25 cellular contexts compared by ENCODE assay signal in genomic region chr1:56872597-56872996, GRCh38. TPM values are rescaled to one million over a fixed set of nuclear protein-coding genes. Genes with fewer than 3 reads are reported as not detected.
DNase-seq lines count a peak whose midpoint lies in the region; TF ChIP-seq lines count a peak whose summit lies in the region.
"Had no signal": no experiment of that assay in that cellular context is flagged by ENCODE, and none has a peak within 500 bp of the region (broad histone marks: within the 10 kb centered on the region; RNA-seq: fewer than 3 reads in every experiment).

No MANE protein-coding gene starts in this region.

- H3K27me3 ChIP-seq in SK-N-SH (ENCODE audit: insufficient read depth) = no peaks in the 10 kb centered on the region
- H3K27me3 ChIP-seq in osteoblast (ENCODE audit: insufficient read depth, low read length) = no peaks in the 10 kb centered on the region
- no peaks in the 10 kb centered on the region for H3K27me3 ChIP-seq in ovary
- no peaks in the 10 kb centered on the region for H3K27me3 ChIP-seq in HAP-1 (ENCODE audit: low read depth)
- H3K27me3 ChIP-seq: BLaER1 treated with 17β-estradiol and CSF1 and Interleukin-3, amounts not matched to agents 10 nM and 100 nM; brain microvascular endothelial cell; esophagus muscularis mucosa; testis had no signal

- no peaks in the 10 kb centered on the region for H3K79me2 ChIP-seq in SK-N-SH (ENCODE audit: insufficient read depth)
- H3K79me2 ChIP-seq in osteoblast (ENCODE audit: insufficient read depth, low read length) = no peaks in the 10 kb centered on the region

- TF ChIP-seq POLR2A in ovary (IDR thresholded peaks at IDR 0.05) = no peak

- no peaks in the 10 kb centered on the region for H3K9me2 ChIP-seq in SK-N-SH

- CTCF ChIA-PET in SK-N-SH (lab: Yijun Ruan, JAX) = interaction anchor here (1.3 kb wide), 1 partner anchor 44 kb away, joined by 3 read pairs; no protein-coding TSS in a partner anchor

- H4K20me1 ChIP-seq in SK-N-SH (ENCODE audit: insufficient read depth) (no peaks in the 10 kb centered on the region), osteoblast (ENCODE audit: insufficient read depth, low read length) (no peaks in the 10 kb centered on the region)
- H4K20me1 ChIP-seq: BLaER1 treated with 17β-estradiol and CSF1 and Interleukin-3, amounts not matched to agents 10 nM and 100 nM had no signal

- H2AFZ ChIP-seq in SK-N-SH (ENCODE audit: low read depth) (peak overlapping the region; percentile 64; the same call in 1 of the 2 replicates), osteoblast (ENCODE audit: low read length) (no peak overlapping the region)

- no peaks in the 10 kb centered on the region; a peak in 1 of 4 replicates for H3K4me1 ChIP-seq in SK-N-SH (ENCODE audit: control insufficient read depth in 1 of 2, insufficient read depth in 2 of 2, low read depth in 1 of 2, low read length in 1 of 2)
- H3K4me1 ChIP-seq in osteoblast (ENCODE audit: insufficient read depth, low read length) = peaks cover 10% of the 10 kb centered on the region
- no peaks in the 10 kb centered on the region for H3K4me1 ChIP-seq in ovary (ENCODE audit: insufficient read depth)
- H3K4me1 ChIP-seq in HAP-1 = no peaks in the 10 kb centered on the region
- H3K4me1 ChIP-seq: Caco-2, esophagus muscularis mucosa, testis had no signal

- peaks cover 3% of the 10 kb centered on the region for H3F3A ChIP-seq in SK-N-SH (replicated peaks; ENCODE audit: insufficient read depth)

- H3K4me3 ChIP-seq in SK-N-SH (ENCODE audit: low read depth in 2 of 2, low read length in 1 of 2) (no peak overlapping the region), osteoblast (ENCODE audit: insufficient read depth, low read length) (no peak overlapping the region), ovary (no peak overlapping the region), HAP-1 (no peak overlapping the region)
- H3K4me3 ChIP-seq: BLaER1 treated with 17β-estradiol and CSF1 and Interleukin-3, amounts not matched to agents 10 nM and 100 nM; esophagus muscularis mucosa; heart left ventricle; testis had no signal

- H3K36me3 Mint-ChIP-seq in neural crest cell (ENCODE audit: low read depth) = no peaks in the 10 kb centered on the region
- H3K36me3 Mint-ChIP-seq: stimulated activated memory B cell treated with anti-CD40 and anti-IgM and Interleukin-4, amounts not matched to agents 10 μg/mL and 1 μg/mL and 100 μg/mL, for 72 hours had no signal

- H3K27ac ChIP-seq in SK-N-SH (ENCODE audit: low read depth in 2 of 2, low read length in 1 of 2) = peak overlapping the region in 1 of 2 experiments; percentile 38; a peak in 2 of 4 replicates
- no peak overlapping the region for H3K27ac ChIP-seq in osteoblast (ENCODE audit: low read depth, low read length)
- H3K27ac ChIP-seq in ovary = no peak overlapping the region
- H3K27ac ChIP-seq: BLaER1 treated with 17β-estradiol and CSF1 and Interleukin-3, amounts not matched to agents 10 nM and 100 nM; brain microvascular endothelial cell; esophagus muscularis mucosa; heart left ventricle; testis had no signal

- H3K4me3 Mint-ChIP-seq in neural crest cell = no peak overlapping the region
- H3K4me3 Mint-ChIP-seq: activated T-cell treated with anti-CD3 and anti-CD28 coated beads, Interleukin-2, amount 50 U/mL, for 4 hours; stimulated activated memory B cell treated with anti-CD40 and anti-IgM and Interleukin-4, amounts not matched to agents 10 μg/mL and 1 μg/mL and 100 μg/mL, for 72 hours had no signal

- H3K9ac ChIP-seq in SK-N-SH = no peak overlapping the region
- H3K9ac ChIP-seq: BLaER1 treated with 17β-estradiol and CSF1 and Interleukin-3, amounts not matched to agents 10 nM and 100 nM had no signal

- POLR2A ChIA-PET in SK-N-SH (lab: Yijun Ruan, JAX) = no interaction called here

- no peaks in the 10 kb centered on the region for H3K27me3 Mint-ChIP-seq in neural crest cell (ENCODE audit: low read depth)

- peak overlapping the region; percentile 1 for H3K27ac Mint-ChIP-seq in neural crest cell (ENCODE audit: unreplicated experiment)
- H3K27ac Mint-ChIP-seq: stimulated activated memory B cell treated with anti-CD40 and anti-IgM and Interleukin-4, amounts not matched to agents 10 μg/mL and 1 μg/mL and 100 μg/mL, for 72 hours had no signal

- DNase-seq in EH (ENCODE audit: low read depth) = peak; percentile 60
- no peak for DNase-seq in SK-N-SH
- DNase-seq in fibroblast of gingiva (ENCODE audit: low read depth) = peak; percentile 6
- no peak for DNase-seq in neural crest cell (ENCODE audit: low read depth, low spot score)
- DNase-seq in NCI-H2227 treated with DMSO at 0.1 percent for 48 hours (lab: John Stamatoyannopoulos, UW) = no peak
- no peak for DNase-seq in osteoblast (ENCODE audit: insufficient read length, low spot score, missing footprints)
- no peak for DNase-seq in ovary
- no peak for DNase-seq in HAP-1 (ENCODE audit: low spot score in 2 of 2)
- DNase-seq: activated CD4-positive, alpha-beta T cell treated with anti-CD3 and anti-CD28 coated beads for 1 hour; activated T-cell treated with anti-CD3 and anti-CD28 coated beads, Interleukin-2, amount 50 U/mL, for 4 hours; brain microvascular endothelial cell; Caco-2; heart left ventricle; KBM-7; left colon; mesendoderm; NCI-H1417 treated with DMSO at 0.1 percent for 48 hours; NCI-H2107; NCI-H524; nucleus accumbens; SHP77 treated with DMSO at 0.1 percent for 48 hours; testis had no signal

- H3K9me3 ChIP-seq in SK-N-SH (no peaks in the 10 kb centered on the region), osteoblast (ENCODE audit: low read depth, low read length) (no peaks in the 10 kb centered on the region), ovary (no peaks in the 10 kb centered on the region), HAP-1 (no peaks in the 10 kb centered on the region)
- H3K9me3 ChIP-seq: BLaER1 treated with 17β-estradiol and CSF1 and Interleukin-3, amounts not matched to agents 10 nM and 100 nM; Caco-2; esophagus muscularis mucosa; heart left ventricle; testis had no signal

- TF ChIP-seq RAD21 in SK-N-SH (IDR thresholded peaks at IDR 0.05; ENCODE audit: low read length) = no peak

- H3K4me2 ChIP-seq in SK-N-SH = no peak overlapping the region
- no peak overlapping the region for H3K4me2 ChIP-seq in osteoblast (ENCODE audit: insufficient read depth, low read length)

- in situ Hi-C loops in HAP-1 (cut with MboI; ENCODE audit: low sequenced_read_pairs) = no loop called here

- intact Hi-C loops in ovary (cut with DNase I) = no loop called here

- no peaks in the 10 kb centered on the region for H3K9me3 Mint-ChIP-seq in neural crest cell
- H3K9me3 Mint-ChIP-seq: activated T-cell treated with anti-CD3 and anti-CD28 coated beads, Interleukin-2, amount 50 U/mL, for 4 hours; stimulated activated memory B cell treated with anti-CD40 and anti-IgM and Interleukin-4, amounts not matched to agents 10 μg/mL and 1 μg/mL and 100 μg/mL, for 72 hours had no signal

- H3K4me1 Mint-ChIP-seq in neural crest cell = no peaks in the 10 kb centered on the region
- H3K4me1 Mint-ChIP-seq: stimulated activated memory B cell treated with anti-CD40 and anti-IgM and Interleukin-4, amounts not matched to agents 10 μg/mL and 1 μg/mL and 100 μg/mL, for 72 hours had no signal

- TF ChIP-seq EP300 in SK-N-SH (IDR thresholded peaks at IDR 0.05; ENCODE audit: borderline replicate concordance in 1 of 2, low read depth in 1 of 2, low read length in 1 of 2) = no peak
- no peak for TF ChIP-seq EP300 in ovary (IDR thresholded peaks at IDR 0.05)

- H3K36me3 ChIP-seq in SK-N-SH (replicated peaks in 1 of 2; ENCODE audit: control insufficient read depth in 1 of 2, insufficient read depth in 2 of 2, low read length in 1 of 2) (no peaks in the 10 kb centered on the region), osteoblast (ENCODE audit: insufficient read depth, low read length) (no peaks in the 10 kb centered on the region), ovary (no peaks in the 10 kb centered on the region), HAP-1 (replicated peaks) (no peaks in the 10 kb centered on the region)
- H3K36me3 ChIP-seq: BLaER1 treated with 17β-estradiol and CSF1 and Interleukin-3, amounts not matched to agents 10 nM and 100 nM; brain microvascular endothelial cell; esophagus muscularis mucosa; heart left ventricle had no signal

- TF ChIP-seq CTCF in SK-N-SH (IDR thresholded peaks at IDR 0.05) = no peak
- TF ChIP-seq CTCF in neural crest cell (conservative IDR thresholded peaks at IDR 0.05) = no peak
- TF ChIP-seq CTCF in osteoblast (IDR thresholded peaks at IDR 0.05; ENCODE audit: extremely low read depth, low read depth, low read length) = no peak
- TF ChIP-seq CTCF in ovary (IDR thresholded peaks at IDR 0.05) = no peak

RNA-seq across cellular contexts. Expression of gene C8A, which starts 18.0 kb away (rescaled TPM):
- polyA plus RNA-seq in SK-N-SH (2012; rRNA removed) (not detected in 2 replicates), ovary (not detected)
- polyA plus RNA-seq in SK-N-SH (2012; cell fraction: cytosol; rRNA removed) = not detected in 2 replicates
- not detected in 2 replicates for polyA plus RNA-seq in SK-N-SH (2012; cell fraction: nucleus; rRNA removed)
- total RNA-seq in neural crest cell (not detected in 2 replicates), osteoblast (not detected in 2 replicates), ovary (under 1 TPM in 1 of 7 donors, not detected in 6; 0.08 TPM)
- total RNA-seq: activated T-cell treated with anti-CD3 and anti-CD28 coated beads, Interleukin-2, amount 50 U/mL, for 4 hours; Caco-2; esophagus muscularis mucosa; heart left ventricle; left colon; testis had no signal
- polyA plus RNA-seq: heart left ventricle had no signal

RNA-seq across cellular contexts. Expression of gene FYB2, which starts 53.4 kb away (rescaled TPM):
- not detected in 2 replicates for polyA plus RNA-seq in SK-N-SH (2012; rRNA removed)
- polyA plus RNA-seq in SK-N-SH (2012; cell fraction: cytosol; rRNA removed) = 0.03 TPM in 1 of 2 replicates, not detected in the other
- not detected in 2 replicates for polyA plus RNA-seq in SK-N-SH (2012; cell fraction: nucleus; rRNA removed)
- not detected in 2 replicates for total RNA-seq in neural crest cell
- total RNA-seq in osteoblast = not detected in 2 replicates
- 10 to 100 TPM in 1 of 7 donors, 1 to 10 TPM in 4, not detected in 2; 1.2 to 81.5 (median 2.1) TPM for total RNA-seq in ovary
- polyA plus RNA-seq in ovary = under 1 TPM; 0.06 to 0.18 TPM
- total RNA-seq: activated T-cell treated with anti-CD3 and anti-CD28 coated beads, Interleukin-2, amount 50 U/mL, for 4 hours; esophagus muscularis mucosa had no signal

Comparison
In these comparisons a context has a peak if more than half of its experiments do, and no peak if none do; other contexts are left out.
1. DNase-seq: peak in EH (single experiment) and fibroblast of gingiva (single experiment); none in SK-N-SH (single experiment), neural crest cell (single experiment), NCI-H2227 treated with DMSO at 0.1 percent for 48 hours (single experiment), osteoblast (single experiment), ovary (0 of 5) and HAP-1 (0 of 2).